ENCODE assay signal across 32 cellular contexts in genomic region chr16:50401355-50401754, GRCh38.
"Had no signal": no experiment of that assay in that cellular context is flagged by ENCODE, and none has a peak within 500 bp of the region (broad histone marks: within the 10 kb centered on the region; RNA-seq: fewer than 3 reads in every experiment).

No MANE protein-coding gene starts in this region.

- H3K4me1 ChIP-seq: breast epithelium, colonic mucosa had no signal

- H3K4me3 Mint-ChIP-seq: activated B cell treated with CpG ODN at 0.5 μM for 24 hours; activated naive CD4-positive, alpha-beta T cell treated with anti-CD3 and anti-CD28 coated beads, Interleukin-2, amount 10 ng/mL, durations not matched to agents 7 days and 5 days; activated naive CD8-positive, alpha-beta T cell treated with anti-CD3 and anti-CD28 coated beads, Interleukin-2, amount 10 ng/mL, durations not matched to agents 7 days and 5 days; activated T-cell treated with anti-CD3 and anti-CD28 coated beads, Interleukin-2, amount 50 U/mL, for 24 hours; activated T-cell treated with anti-CD3 and anti-CD28 coated beads, Interleukin-2, amount 50 U/mL, for 72 hours; brain; T-helper 17 cell; T-helper 2 cell treated with Interferon-gamma antibody and Interleukin-4, amounts not matched to agents 5 μg/mL and 100 μg/mL, for 36 hours had no signal

- FAIRE-seq: endometrium, endothelial cell of umbilical vein, frontal cortex had no signal

- H3K4me1 Mint-ChIP-seq: activated naive CD8-positive, alpha-beta T cell treated with anti-CD3 and anti-CD28 coated beads, Interleukin-2, amount 10 ng/mL, durations not matched to agents 7 days and 5 days; brain had no signal

- H3K4me3 ChIP-seq: ascending aorta, breast epithelium, cardiac muscle cell, colonic mucosa had no signal

- H3K27ac ChIP-seq: ascending aorta, breast epithelium, cardiac muscle cell, colonic mucosa, epithelial cell of prostate, WERI-Rb-1 had no signal

- H3K9me3 ChIP-seq: ascending aorta, breast epithelium, colonic mucosa had no signal

- H3K36me3 Mint-ChIP-seq: activated naive CD4-positive, alpha-beta T cell treated with anti-CD3 and anti-CD28 coated beads, Interleukin-2, amount 10 ng/mL, durations not matched to agents 7 days and 5 days; activated naive CD8-positive, alpha-beta T cell treated with anti-CD3 and anti-CD28 coated beads, Interleukin-2, amount 10 ng/mL, durations not matched to agents 7 days and 5 days; brain had no signal

- H3K9me3 Mint-ChIP-seq: activated B cell treated with CpG ODN at 0.5 μM for 24 hours; activated naive CD4-positive, alpha-beta T cell treated with anti-CD3 and anti-CD28 coated beads, Interleukin-2, amount 10 ng/mL, durations not matched to agents 7 days and 5 days; activated naive CD4-positive, alpha-beta T cell treated with anti-CD3 and anti-CD28 coated beads, Interleukin-2, amount 50 U/mL, for 72 hours; activated naive CD8-positive, alpha-beta T cell treated with anti-CD3 and anti-CD28 coated beads, Interleukin-2, amount 10 ng/mL, durations not matched to agents 7 days and 5 days; activated T-cell treated with anti-CD3 and anti-CD28 coated beads, Interleukin-2, amount 50 U/mL, for 24 hours; brain; T-helper 2 cell treated with Interferon-gamma antibody and Interleukin-4, amounts not matched to agents 5 μg/mL and 100 μg/mL, for 36 hours had no signal

- H3K27ac Mint-ChIP-seq: activated B cell treated with CpG ODN at 0.5 μM for 24 hours; activated naive CD4-positive, alpha-beta T cell treated with anti-CD3 and anti-CD28 coated beads, Interleukin-2, amount 10 ng/mL, durations not matched to agents 7 days and 5 days; activated naive CD4-positive, alpha-beta T cell treated with anti-CD3 and anti-CD28 coated beads, Interleukin-2, amount 50 U/mL, for 72 hours; activated naive CD8-positive, alpha-beta T cell treated with anti-CD3 and anti-CD28 coated beads, Interleukin-2, amount 10 ng/mL, durations not matched to agents 7 days and 5 days; activated T-cell treated with anti-CD3 and anti-CD28 coated beads, Interleukin-2, amount 50 U/mL, for 24 hours; activated T-cell treated with anti-CD3 and anti-CD28 coated beads, Interleukin-2, amount 50 U/mL, for 72 hours; brain; T-helper 17 cell; T-helper 2 cell treated with Interferon-gamma antibody and Interleukin-4, amounts not matched to agents 5 μg/mL and 100 μg/mL, for 36 hours had no signal

- ATAC-seq: activated CD4-positive, CD25-positive, alpha-beta regulatory T cell treated with anti-CD3 and anti-CD28 coated beads, Interleukin-2, amount 50 U/mL, for 24 hours; activated naive CD4-positive, alpha-beta T cell treated with anti-CD3 and anti-CD28 coated beads, Interleukin-2, amount 50 U/mL, for 72 hours; activated T-cell treated with anti-CD3 and anti-CD28 coated beads, Interleukin-2, amount 50 U/mL, for 72 hours; T-helper 17 cell had no signal

- H3K27me3 ChIP-seq: ascending aorta, breast epithelium, colonic mucosa had no signal

- H3K27me3 Mint-ChIP-seq: activated naive CD8-positive, alpha-beta T cell treated with anti-CD3 and anti-CD28 coated beads, Interleukin-2, amount 10 ng/mL, durations not matched to agents 7 days and 5 days; activated T-cell treated with anti-CD3 and anti-CD28 coated beads, Interleukin-2, amount 50 U/mL, for 24 hours; T-helper 17 cell had no signal

- DNase-seq: activated B cell treated with CpG ODN at 0.5 μM for 24 hours; activated CD4-positive, alpha-beta T cell treated with anti-CD3 and anti-CD28 coated beads for 48 hours; activated CD4-positive, alpha-beta T cell treated with anti-CD3 and anti-CD28 coated beads, Interleukin-2, amount 50 U/mL, for 1 hour; activated CD4-positive, alpha-beta T cell treated with anti-CD3 and anti-CD28 coated beads, Interleukin-2, amount 50 U/mL, for 48 hours; activated CD8-positive, alpha-beta memory T cell treated with anti-CD3 and anti-CD28 coated beads, Interleukin-2, amount 50 U/mL, for 48 hours; activated gamma-delta T cell; activated naive CD4-positive, alpha-beta T cell; activated naive CD4-positive, alpha-beta T cell treated with anti-CD3 and anti-CD28 coated beads, Interleukin-2, amount 10 ng/mL, durations not matched to agents 7 days and 5 days; activated naive CD8-positive, alpha-beta T cell treated with anti-CD3 and anti-CD28 coated beads, Interleukin-2, amount 10 ng/mL, durations not matched to agents 7 days and 5 days; activated T-cell treated with anti-CD3 and anti-CD28 coated beads for 4 hours; activated T-cell treated with anti-CD3 and anti-CD28 coated beads, Interleukin-2, amount 50 U/mL, for 24 hours; activated T-cell treated with anti-CD3 and anti-CD28 coated beads, Interleukin-2, amount 50 U/mL, for 72 hours; central memory CD4-positive, alpha-beta T cell; cerebellar nuclear complex; colonic mucosa; effector CD8-positive, alpha-beta T cell; foreskin fibroblast; T-helper 1 cell; T-helper 17 cell; T1000; WERI-Rb-1 had no signal

- H3K36me3 ChIP-seq: ascending aorta, breast epithelium, cardiac muscle cell, colonic mucosa, WERI-Rb-1 had no signal
